In the genomic region with DNA sequence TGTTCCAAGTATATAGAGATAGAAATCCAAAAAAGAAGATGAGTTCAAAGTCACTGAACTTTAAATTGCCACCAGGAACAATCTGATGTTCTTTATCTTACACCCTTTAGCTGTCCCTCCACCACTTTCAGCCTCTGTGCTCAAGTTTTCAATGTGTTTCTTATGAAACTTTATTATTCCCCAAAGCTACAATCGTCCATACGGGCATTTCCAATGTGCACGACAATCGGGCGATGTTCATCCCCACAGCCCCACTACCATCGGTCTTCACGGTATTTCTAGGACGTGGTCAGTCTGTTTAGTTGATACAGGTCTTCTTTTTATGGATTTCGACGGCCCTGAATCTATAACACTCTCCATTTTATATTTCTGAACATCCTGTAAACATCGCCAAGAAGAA, we compare ENCODE assay signal across 24 cellular contexts.
"Had no signal": no experiment of that assay in that cellular context is flagged by ENCODE, and none has a peak within 500 bp of the region (broad histone marks: within the 10 kb centered on the region; RNA-seq: fewer than 3 reads in every experiment).

No MANE protein-coding gene starts in this region.

- H3K9me3 ChIP-seq: neutrophil, pancreas, psoas muscle, right lobe of liver, sigmoid colon, stomach, thoracic aorta, thyroid gland, tibial nerve, upper lobe of left lung, vagina had no signal

- H3K27ac ChIP-seq: neutrophil, pancreas, psoas muscle, right lobe of liver, sigmoid colon, stomach, thoracic aorta, thyroid gland, tibial nerve, upper lobe of left lung, vagina had no signal

- H3K4me3 ChIP-seq: pancreas, psoas muscle, right lobe of liver, sigmoid colon, stomach, thoracic aorta, thyroid gland, tibial nerve, upper lobe of left lung, vagina had no signal

- H3K36me3 ChIP-seq: neutrophil, pancreas, right lobe of liver, sigmoid colon, stomach, thoracic aorta, thyroid gland, tibial nerve, upper lobe of left lung, vagina had no signal

- H3K4me1 ChIP-seq: psoas muscle, right lobe of liver, sigmoid colon, stomach, thyroid gland, tibial nerve, upper lobe of left lung, vagina had no signal

- DNase-seq: naive thymus-derived CD8-positive, alpha-beta T cell; nephron progenitor cell; nucleus accumbens; pancreas; psoas muscle; right lobe of liver; sigmoid colon; small intestine; stimulated activated CD4-positive, alpha-beta T cell treated with anti-CD3 and anti-CD28 coated beads, Interleukin-15, amount 100 ng/mL, for 24 hours; stimulated activated CD4-positive, alpha-beta T cell treated with anti-CD3 and anti-CD28 coated beads, Interleukin-2, amount 100 ng/mL, for 24 hours; stimulated activated CD4-positive, alpha-beta T cell treated with anti-CD3 and anti-CD28 coated beads, Interleukin-2, amount 100 ng/mL, for 48 hours; stimulated activated CD4-positive, alpha-beta T cell treated with anti-CD3 and anti-CD28 coated beads, Interleukin-4, amount 100 ng/mL, for 24 hours; stimulated activated naive B cell treated with anti-CD40 and anti-IgM and Interleukin-4, amounts not matched to agents 10 μg/mL and 1 μg/mL and 100 μg/mL, for 72 hours; stimulated activated naive CD4-positive, alpha-beta T cell treated with Interleukin-2 at 50 U/mL for 16 hours; stomach; thyroid gland; trophoblast cell; upper lobe of left lung had no signal

- H3K27me3 ChIP-seq: neutrophil, pancreas, right lobe of liver, thyroid gland, tibial nerve, upper lobe of left lung, vagina had no signal

- ATAC-seq: naive thymus-derived CD8-positive, alpha-beta T cell; natural killer cell treated with Interleukin-12 subunit alpha and Interleukin-12 subunit beta and Interleukin-15 and Interleukin-18, amount 100 ng/mL, for 72 hours; pancreas; psoas muscle; right lobe of liver; stimulated activated effector memory CD8-positive, alpha-beta T cell treated with anti-CD3 and anti-CD28 coated beads, Interleukin-12 subunit alpha, Interleukin-12 subunit beta, amount 100 ng/mL, for 72 hours; stimulated activated naive B cell treated with anti-CD40 and anti-IgM and Interleukin-4, amounts not matched to agents 10 μg/mL and 1 μg/mL and 100 μg/mL, for 72 hours had no signal
